Comparison of ENCODE assay signal across 13 cellular contexts in genomic region chr1:91897016-91897415, GRCh38. TPM values are rescaled to one million over a fixed set of nuclear protein-coding genes. Genes with fewer than 3 reads are reported as not detected.
A peak's percentile ranks its signal among the peaks of the same experiment; 100 is the strongest.
DNase-seq lines count a peak whose midpoint lies in the region; ATAC-seq and TF ChIP-seq lines count a peak whose summit lies in the region.
"Had no signal": no experiment of that assay in that cellular context is flagged by ENCODE, and none has a peak within 500 bp of the region (broad histone marks: within the 10 kb centered on the region; RNA-seq: fewer than 3 reads in every experiment).

No MANE protein-coding gene starts in this region.

- WGBS in IMR-90 (ENCODE audit: extremely low coverage in 2 of 2, insufficient read length in 1 of 2), 2 experiments, result no CpG with 5 or more reads among the region's 5 CpGs
- WGBS in esophagus squamous epithelium, 2 donors, result 49 to 50% methylated on average over 5 of the region's 5 CpGs

- H3K27ac ChIP-seq in IMR-90 (ENCODE audit: insufficient read depth, low read length) (no peak overlapping the region), esophagus squamous epithelium (peak overlapping the region in 3 of 4 donors; percentile 16 to 31 (median 25))
- H3K27ac ChIP-seq: BLaER1 had no signal

- no peak overlapping the region for H2AFZ ChIP-seq in IMR-90 (replicated peaks; ENCODE audit: low read length, poor library complexity)

- TF ChIP-seq POLR2A in IMR-90 (IDR thresholded peaks at IDR 0.05; ENCODE audit: low read depth, low read length), result no peak
- no peak for TF ChIP-seq POLR2A in esophagus squamous epithelium (IDR thresholded peaks at IDR 0.05)

- H4K91ac ChIP-seq in IMR-90 (ENCODE audit: insufficient read depth, low read depth, low read length), result no peak overlapping the region

- H3K9me3 ChIP-seq in IMR-90 (ENCODE audit: control insufficient read depth, insufficient read depth, low read length) (no peaks in the 10 kb centered on the region), esophagus squamous epithelium (no peaks in the 10 kb centered on the region)
- H3K9me3 ChIP-seq: BLaER1 had no signal

- peaks cover 10% of the 10 kb centered on the region for H3K27me3 Mint-ChIP-seq in type B pancreatic cell
- H3K27me3 Mint-ChIP-seq in immature natural killer cell (ENCODE audit: low read depth in 3 of 3), result peaks cover 0 to 5% (median 0%) of the 10 kb centered on the region in 3 donors

- no peak overlapping the region for H3K27ac Mint-ChIP-seq in type B pancreatic cell
- no peak overlapping the region for H3K27ac Mint-ChIP-seq in immature natural killer cell

- H3K14ac ChIP-seq in IMR-90 (replicated peaks; ENCODE audit: low read depth, low read length), result no peak overlapping the region

- H4K5ac ChIP-seq in IMR-90 (ENCODE audit: low read depth, low read length), result no peak overlapping the region

- no peaks in the 10 kb centered on the region for H3K36me3 ChIP-seq in IMR-90 (ENCODE audit: control insufficient read depth, insufficient read depth, low read length)
- no peaks in the 10 kb centered on the region for H3K36me3 ChIP-seq in esophagus squamous epithelium
- H3K36me3 ChIP-seq: BLaER1 had no signal

- 0 out of 2 replicates have a peak overlapping the region, but pooled peaks have one; percentile 66 for H3K18ac ChIP-seq in IMR-90 (ENCODE audit: low read depth, low read length)

- ATAC-seq in IMR-90 (ENCODE audit: low read depth), result no peak
- ATAC-seq in GM18870 (IDR thresholded peaks at IDR 0.05; ENCODE audit: unreplicated experiment), result no peak

- no peak for DNase-seq in IMR-90
- peak; percentile 50 for DNase-seq in NCI-H146 treated with DMSO at 0.1 percent for 48 hours (lab: John Stamatoyannopoulos, UW; ENCODE audit: unreplicated experiment)
- no peak for DNase-seq in esophagus squamous epithelium (lab: John Stamatoyannopoulos, UW)
- no peak for DNase-seq in type B pancreatic cell (ENCODE audit: extremely low spot score, unreplicated experiment)
- DNase-seq in AG08396 (ENCODE audit: low spot score), result no peak
- no peak for DNase-seq in immature natural killer cell
- DNase-seq: AML-193, DMS53, GF-D8 had no signal

- in situ Hi-C loops in IMR-90 (cut with MboI; ENCODE audit: low sequenced_read_pairs), result no loop called here

- H3K56ac ChIP-seq in IMR-90 (ENCODE audit: extremely low read depth, insufficient read depth, low read length), result peak overlapping the region; percentile 11; the same call in 1 of the 2 replicates

- TF ChIP-seq CTCF in IMR-90 (conservative IDR thresholded peaks at IDR 0.05; ENCODE audit: low read depth, low read length) (no peak), esophagus squamous epithelium (IDR thresholded peaks at IDR 0.05) (no peak), type B pancreatic cell (conservative IDR thresholded peaks at IDR 0.05) (peak; percentile 46)

- no peak for TF ChIP-seq RAD21 in IMR-90 (IDR thresholded peaks at IDR 0.05; ENCODE audit: low read length)

- no peak overlapping the region for H3K4me3 Mint-ChIP-seq in type B pancreatic cell
- no peak overlapping the region for H3K4me3 Mint-ChIP-seq in immature natural killer cell

- peak overlapping the region; percentile 59; the same call in 1 of the 2 replicates for H2AK5ac ChIP-seq in IMR-90 (ENCODE audit: low read depth, low read length)

- no peaks in the 10 kb centered on the region for H3K79me1 ChIP-seq in IMR-90 (ENCODE audit: low read depth in 1 of 2, low read length in 2 of 2)

- no peak overlapping the region for H2BK15ac ChIP-seq in IMR-90 (ENCODE audit: low read depth, low read length)

- H4K8ac ChIP-seq in IMR-90 (ENCODE audit: low read depth in 2 of 2, low read length in 2 of 2), result no peak overlapping the region

- no peak overlapping the region for H3K23ac ChIP-seq in IMR-90 (ENCODE audit: low read depth, low read length)

- H2BK120ac ChIP-seq in IMR-90 (ENCODE audit: low read depth, low read length), result no peak overlapping the region

- no peak overlapping the region for H2BK5ac ChIP-seq in IMR-90 (ENCODE audit: low read depth, low read length, poor library complexity, severe bottlenecking)

- peaks cover 9% of the 10 kb centered on the region; the same call in 1 of the 2 replicates for H3K9me1 ChIP-seq in IMR-90 (ENCODE audit: insufficient read depth, low read length)

- H4K20me1 ChIP-seq in IMR-90 (ENCODE audit: insufficient read depth, low read length), result peaks cover 3% of the 10 kb centered on the region; the same call in 1 of the 2 replicates
- H4K20me1 ChIP-seq: BLaER1 had no signal

- H3K4ac ChIP-seq in IMR-90 (ENCODE audit: low read depth, low read length), result no peak overlapping the region

- H3K4me3 ChIP-seq in IMR-90 (ENCODE audit: insufficient read depth, low read depth, low read length) (no peak overlapping the region), esophagus squamous epithelium (no peak overlapping the region)
- H3K4me3 ChIP-seq: BLaER1 had no signal

- H3K9me3 Mint-ChIP-seq in type B pancreatic cell (peaks cover 11% of the 10 kb centered on the region), immature natural killer cell (no peaks in the 10 kb centered on the region)

- peaks cover 18% of the 10 kb centered on the region for H3K4me1 Mint-ChIP-seq in type B pancreatic cell (ENCODE audit: unreplicated experiment)
- H3K4me1 Mint-ChIP-seq in immature natural killer cell, result peaks cover 19 to 21% of the 10 kb centered on the region in 2 donors

- no peak overlapping the region for H2AK9ac ChIP-seq in IMR-90 (replicated peaks; ENCODE audit: low read depth, low read length, poor library complexity)

- H3K4me2 ChIP-seq in IMR-90 (ENCODE audit: low read depth, low read length), result no peak overlapping the region
- H3K4me2 ChIP-seq: BLaER1 had no signal

- CTCF ChIA-PET in IMR-90 (lab: Yijun Ruan, JAX), result no interaction called here

- H2BK20ac ChIP-seq in IMR-90 (ENCODE audit: low read depth, low read length), result no peak overlapping the region

- intact Hi-C loops in IMR-90 (cut with micrococcal nuclease) (no loop called here), esophagus squamous epithelium (cut with DNase I) (no loop called here)

- POLR2A ChIA-PET in IMR-90 (lab: Charles Lee; ENCODE audit: unreplicated experiment), result no interaction called here

- H3K4me1 ChIP-seq in IMR-90 (ENCODE audit: control insufficient read depth, insufficient read depth, low read length) (peaks cover 11% of the 10 kb centered on the region), esophagus squamous epithelium (peaks cover 0 to 6% (median 3%) of the 10 kb centered on the region in 3 donors)

- no peak overlapping the region for H3K9ac ChIP-seq in IMR-90 (ENCODE audit: low read depth, low read length)
- H3K9ac ChIP-seq: BLaER1 had no signal

- BruUV-seq in IMR-90 (replicated peaks; lab: Mats Ljungman, UMichigan), result no TSS peak

- H3K27me3 ChIP-seq in IMR-90 (ENCODE audit: control insufficient read depth, insufficient read depth, low read length), result no peaks in the 10 kb centered on the region
- no peaks in the 10 kb centered on the region for H3K27me3 ChIP-seq in esophagus squamous epithelium
- H3K27me3 ChIP-seq: BLaER1 had no signal

- dilution Hi-C loops in IMR-90 (cut with HindIII; ENCODE audit: low sequenced_read_pairs, unreplicated experiment), result no loop called here

- peaks cover 6% of the 10 kb centered on the region for H3K36me3 Mint-ChIP-seq in type B pancreatic cell
- peaks cover 0 to 17% (median 0%) of the 10 kb centered on the region in 3 donors for H3K36me3 Mint-ChIP-seq in immature natural killer cell

TF ChIP-seq in IMR-90, 13 proteins besides CTCF, POLR2A, EP300 and RAD21:
- TF ChIP-seq MAZ (IDR thresholded peaks at IDR 0.05; ENCODE audit: borderline replicate concordance, low read depth, low read length), result no peak
- TF ChIP-seq SMC3 (IDR thresholded peaks at IDR 0.05; ENCODE audit: low read depth, low read length), result no peak
- TF ChIP-seq ELK1 (IDR thresholded peaks at IDR 0.05; ENCODE audit: borderline replicate concordance, low read depth, low read length), result no peak
- TF ChIP-seq NFE2L2 (IDR thresholded peaks at IDR 0.05; ENCODE audit: low read depth, low read length), result no peak

RNA-seq across cellular contexts. Expression of gene TGFBR3, which starts 11.1 kb away (rescaled TPM):
- total RNA-seq in IMR-90 (2012; rRNA removed) (8.3 and 11.3 TPM in 2 replicates), esophagus squamous epithelium (100 to 1,000 TPM in 1 of 4 donors, 10 to 100 TPM in 3; 11.3 to 119 (median 30.7) TPM), type B pancreatic cell (ENCODE audit: low replicate concordance) (22.2 and 33.5 TPM in 2 replicates)
- polyA plus RNA-seq in IMR-90 (2012; rRNA removed) (3.0 and 4.0 TPM in 2 replicates), immature natural killer cell (100 to 1,000 TPM; 141 to 245 (median 183) TPM)
- polyA plus RNA-seq in IMR-90 (2012; cell fraction: cytosol; rRNA removed), result 2.6 and 2.7 TPM in 2 replicates
- polyA plus RNA-seq in IMR-90 (2012; cell fraction: nucleus; rRNA removed; ENCODE audit: low replicate concordance), result 2.5 and 8.0 TPM in 2 replicates

RNA-seq across cellular contexts. Expression of gene BRDT, which starts 52.2 kb away (rescaled TPM):
- not detected in 2 replicates for total RNA-seq in IMR-90 (2012; rRNA removed)
- not detected in 2 replicates for polyA plus RNA-seq in IMR-90 (2012; rRNA removed)
- polyA plus RNA-seq in IMR-90 (2012; cell fraction: cytosol; rRNA removed), result not detected in 2 replicates
- not detected in 2 replicates for polyA plus RNA-seq in IMR-90 (2012; cell fraction: nucleus; rRNA removed; ENCODE audit: low replicate concordance)
- total RNA-seq in esophagus squamous epithelium, result not detected
- not detected in 2 replicates for total RNA-seq in type B pancreatic cell (ENCODE audit: low replicate concordance)
- not detected for polyA plus RNA-seq in immature natural killer cell
- total RNA-seq: A673, H4 had no signal
